Comparison of ENCODE assay signal across 1 cellular context in the genomic region with DNA sequence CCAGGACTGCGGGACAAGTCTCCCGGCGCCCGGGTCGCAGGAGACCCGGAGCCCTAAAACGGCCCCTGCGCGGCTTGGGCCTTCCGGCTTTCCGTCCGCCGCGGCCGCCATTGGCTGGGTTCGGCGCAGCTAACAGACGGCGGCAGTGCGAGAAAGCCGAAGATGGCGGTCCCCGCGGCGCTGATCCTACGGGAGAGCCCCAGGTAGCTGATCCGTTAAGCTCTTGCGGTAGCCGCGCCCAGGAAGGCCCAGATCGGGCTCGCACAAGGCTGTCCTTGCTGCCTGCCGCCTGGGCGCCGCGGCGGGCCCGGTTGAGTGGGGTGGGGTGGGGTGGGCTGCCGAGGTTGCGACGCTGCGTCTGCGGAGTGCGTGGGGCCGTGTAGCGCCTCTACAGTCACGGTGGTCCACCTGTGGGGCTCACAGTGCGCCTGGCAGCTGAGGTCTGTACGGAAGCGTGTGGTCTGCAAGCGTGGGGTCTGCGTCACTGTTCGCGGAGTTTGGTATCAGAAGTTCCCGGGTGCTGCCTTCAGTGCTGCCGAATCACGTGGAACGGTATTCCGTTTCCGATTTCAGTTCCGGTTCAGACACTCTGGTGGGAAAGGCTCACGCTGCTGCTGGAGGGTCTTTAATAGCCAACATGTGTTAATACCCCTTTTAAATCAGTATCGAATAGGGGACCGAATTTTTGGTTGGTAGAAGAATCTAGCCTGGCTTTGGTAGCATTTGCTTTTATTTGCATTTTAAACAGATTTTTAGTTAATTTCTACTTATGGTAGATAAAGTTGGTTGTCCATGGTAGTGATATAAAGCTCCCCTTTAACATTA.
TF ChIP-seq lines count a peak whose summit lies in the region.

TSS of gene COMMD10 (plus strand) at position 135 of the 825 bp plus-strand sequence.

TF ChIP-seq in HepG2, 621 proteins besides CTCF, POLR2A, EP300 and RAD21 (continued from another document and continues in another):
- peak; percentile 49; the same call in 1 of the 2 replicates for TF ChIP-seq ZNF512B (CRISPR knock-in tag; IDR thresholded peaks at IDR 0.05; ENCODE audit: borderline replicate concordance)
- TF ChIP-seq ZNF83 (CRISPR knock-in tag; IDR thresholded peaks at IDR 0.05; ENCODE audit: borderline replicate concordance), result peak; percentile 28; the same call in 1 of the 2 replicates
- TF ChIP-seq NFKBIZ (CRISPR knock-in tag; IDR thresholded peaks at IDR 0.05), result no peak
- TF ChIP-seq HIVEP1 (CRISPR knock-in tag; IDR thresholded peaks at IDR 0.05), result peak; percentile 25; the same call in 1 of the 2 replicates
- no peak for TF ChIP-seq GATAD2A (CRISPR knock-in tag; IDR thresholded peaks at IDR 0.05)
- TF ChIP-seq ZNF205 (CRISPR knock-in tag; IDR thresholded peaks at IDR 0.05), result peak; percentile 36; the same call in 1 of the 2 replicates
- TF ChIP-seq ZNF547 (CRISPR knock-in tag; IDR thresholded peaks at IDR 0.05), result peak; percentile 69
- TF ChIP-seq SP2 (CRISPR knock-in tag; IDR thresholded peaks at IDR 0.05), result 0 out of 2 replicates have a peak, but pooled peaks have one; percentile 44
- TF ChIP-seq ZNF552 (CRISPR knock-in tag; IDR thresholded peaks at IDR 0.05; ENCODE audit: borderline replicate concordance), result no peak
- TF ChIP-seq CSRNP2 (CRISPR knock-in tag; conservative IDR thresholded peaks at IDR 0.05; ENCODE audit: low read depth), result no peak
- TF ChIP-seq ZNF607 (CRISPR knock-in tag; IDR thresholded peaks at IDR 0.05; ENCODE audit: borderline replicate concordance), result 0 out of 2 replicates have a peak, but pooled peaks have one; percentile 60
- TF ChIP-seq RXRA (CRISPR knock-in tag; IDR thresholded peaks at IDR 0.05), result peak; percentile 37; the same call in 1 of the 2 replicates
- no peak for TF ChIP-seq HMG20A (CRISPR knock-in tag; IDR thresholded peaks at IDR 0.05; ENCODE audit: borderline replicate concordance)
- TF ChIP-seq, protein P1, sequence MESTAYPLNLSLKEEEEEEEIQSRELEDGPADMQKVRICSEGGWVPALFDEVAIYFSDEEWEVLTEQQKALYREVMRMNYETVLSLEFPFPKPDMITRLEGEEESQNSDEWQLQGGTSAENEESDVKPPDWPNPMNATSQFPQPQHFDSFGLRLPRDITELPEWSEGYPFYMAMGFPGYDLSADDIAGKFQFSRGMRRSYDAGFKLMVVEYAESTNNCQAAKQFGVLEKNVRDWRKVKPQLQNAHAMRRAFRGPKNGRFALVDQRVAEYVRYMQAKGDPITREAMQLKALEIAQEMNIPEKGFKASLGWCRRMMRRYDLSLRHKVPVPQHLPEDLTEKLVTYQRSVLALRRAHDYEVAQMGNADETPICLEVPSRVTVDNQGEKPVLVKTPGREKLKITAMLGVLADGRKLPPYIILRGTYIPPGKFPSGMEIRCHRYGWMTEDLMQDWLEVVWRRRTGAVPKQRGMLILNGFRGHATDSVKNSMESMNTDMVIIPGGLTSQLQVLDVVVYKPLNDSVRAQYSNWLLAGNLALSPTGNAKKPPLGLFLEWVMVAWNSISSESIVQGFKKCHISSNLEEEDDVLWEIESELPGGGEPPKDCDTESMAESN (CRISPR knock-in tag; conservative IDR thresholded peaks at IDR 0.05), result 0 out of 2 replicates have a peak, but pooled peaks have one; percentile 60
- peak; percentile 41 for TF ChIP-seq CREB1 (IDR thresholded peaks at IDR 0.05)
- TF ChIP-seq CREB1 (CRISPR knock-in tag; IDR thresholded peaks at IDR 0.05), result peak; percentile 66
- no peak for TF ChIP-seq SOX5 (CRISPR knock-in tag; IDR thresholded peaks at IDR 0.05; ENCODE audit: borderline replicate concordance)
- no peak for TF ChIP-seq HNF4G (IDR thresholded peaks at IDR 0.05; ENCODE audit: borderline replicate concordance, low read depth, low read length)
- TF ChIP-seq HNF4G (CRISPR knock-in tag; IDR thresholded peaks at IDR 0.05; ENCODE audit: borderline replicate concordance, low read depth), result no peak
- TF ChIP-seq HNRNPUL1 (IDR thresholded peaks at IDR 0.05; ENCODE audit: low read depth, low read length), result no peak
- TF ChIP-seq TMF1 (CRISPR knock-in tag; IDR thresholded peaks at IDR 0.05; ENCODE audit: low read depth), result no peak
- TF ChIP-seq, protein P2, sequence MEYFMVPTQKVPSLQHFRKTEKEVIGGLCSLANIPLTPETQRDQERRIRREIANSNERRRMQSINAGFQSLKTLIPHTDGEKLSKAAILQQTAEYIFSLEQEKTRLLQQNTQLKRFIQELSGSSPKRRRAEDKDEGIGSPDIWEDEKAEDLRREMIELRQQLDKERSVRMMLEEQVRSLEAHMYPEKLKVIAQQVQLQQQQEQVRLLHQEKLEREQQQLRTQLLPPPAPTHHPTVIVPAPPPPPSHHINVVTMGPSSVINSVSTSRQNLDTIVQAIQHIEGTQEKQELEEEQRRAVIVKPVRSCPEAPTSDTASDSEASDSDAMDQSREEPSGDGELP (IDR thresholded peaks at IDR 0.05; ENCODE audit: borderline replicate concordance, low read depth), result no peak
- no peak for TF ChIP-seq ZNF850 (CRISPR knock-in tag; conservative IDR thresholded peaks at IDR 0.05)
- peak; percentile 65 for TF ChIP-seq IRF2 (CRISPR knock-in tag; IDR thresholded peaks at IDR 0.05)
- no peak for TF ChIP-seq TCF7 (IDR thresholded peaks at IDR 0.05; ENCODE audit: low read depth)
- TF ChIP-seq, protein P3, sequence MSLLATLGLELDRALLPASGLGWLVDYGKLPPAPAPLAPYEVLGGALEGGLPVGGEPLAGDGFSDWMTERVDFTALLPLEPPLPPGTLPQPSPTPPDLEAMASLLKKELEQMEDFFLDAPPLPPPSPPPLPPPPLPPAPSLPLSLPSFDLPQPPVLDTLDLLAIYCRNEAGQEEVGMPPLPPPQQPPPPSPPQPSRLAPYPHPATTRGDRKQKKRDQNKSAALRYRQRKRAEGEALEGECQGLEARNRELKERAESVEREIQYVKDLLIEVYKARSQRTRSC (CRISPR knock-in tag; IDR thresholded peaks at IDR 0.05; ENCODE audit: low read depth), result no peak
- TF ChIP-seq ERF (CRISPR knock-in tag; IDR thresholded peaks at IDR 0.05), result no peak; the same call in 1 of the 2 replicates
- TF ChIP-seq EEA1 (CRISPR knock-in tag; IDR thresholded peaks at IDR 0.05; ENCODE audit: borderline replicate concordance), result peak; percentile 54; the same call in 1 of the 2 replicates
- no peak for TF ChIP-seq ZNF253 (CRISPR knock-in tag; IDR thresholded peaks at IDR 0.05; ENCODE audit: borderline replicate concordance)
- TF ChIP-seq ZNF550 (CRISPR knock-in tag; IDR thresholded peaks at IDR 0.05; ENCODE audit: borderline replicate concordance), result 0 out of 2 replicates have a peak, but pooled peaks have one; percentile 44
- peak; percentile 79; the same call in 1 of the 2 replicates for TF ChIP-seq ZNF704 (CRISPR knock-in tag; IDR thresholded peaks at IDR 0.05; ENCODE audit: borderline replicate concordance)
- no peak for TF ChIP-seq ZNF282 (IDR thresholded peaks at IDR 0.05; ENCODE audit: partially characterized antibody)
- TF ChIP-seq ZNF674 (CRISPR knock-in tag; IDR thresholded peaks at IDR 0.05; ENCODE audit: low read depth), result no peak
- TF ChIP-seq XRCC5 (optimal IDR thresholded peaks at IDR 0.05; ENCODE audit: low read length), result no peak
- peak; percentile 58; the same call in 1 of the 2 replicates for TF ChIP-seq FOXC1 (CRISPR knock-in tag; IDR thresholded peaks at IDR 0.05; ENCODE audit: borderline replicate concordance)
- TF ChIP-seq, protein P4, sequence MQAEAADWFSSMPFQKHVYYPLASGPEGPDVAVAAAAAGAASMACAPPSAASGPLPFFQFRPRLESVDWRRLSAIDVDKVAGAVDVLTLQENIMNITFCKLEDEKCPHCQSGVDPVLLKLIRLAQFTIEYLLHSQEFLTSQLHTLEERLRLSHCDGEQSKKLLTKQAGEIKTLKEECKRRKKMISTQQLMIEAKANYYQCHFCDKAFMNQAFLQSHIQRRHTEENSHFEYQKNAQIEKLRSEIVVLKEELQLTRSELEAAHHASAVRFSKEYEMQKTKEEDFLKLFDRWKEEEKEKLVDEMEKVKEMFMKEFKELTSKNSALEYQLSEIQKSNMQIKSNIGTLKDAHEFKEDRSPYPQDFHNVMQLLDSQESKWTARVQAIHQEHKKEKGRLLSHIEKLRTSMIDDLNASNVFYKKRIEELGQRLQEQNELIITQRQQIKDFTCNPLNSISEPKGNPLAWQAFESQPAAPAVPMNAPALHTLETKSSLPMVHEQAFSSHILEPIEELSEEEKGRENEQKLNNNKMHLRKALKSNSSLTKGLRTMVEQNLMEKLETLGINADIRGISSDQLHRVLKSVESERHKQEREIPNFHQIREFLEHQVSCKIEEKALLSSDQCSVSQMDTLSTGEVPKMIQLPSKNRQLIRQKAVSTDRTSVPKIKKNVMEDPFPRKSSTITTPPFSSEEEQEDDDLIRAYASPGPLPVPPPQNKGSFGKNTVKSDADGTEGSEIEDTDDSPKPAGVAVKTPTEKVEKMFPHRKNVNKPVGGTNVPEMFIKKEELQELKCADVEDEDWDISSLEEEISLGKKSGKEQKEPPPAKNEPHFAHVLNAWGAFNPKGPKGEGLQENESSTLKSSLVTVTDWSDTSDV (CRISPR knock-in tag; IDR thresholded peaks at IDR 0.05), result peak; percentile 90
- TF ChIP-seq ELF3 (CRISPR knock-in tag; IDR thresholded peaks at IDR 0.05), result no peak
- TF ChIP-seq U2AF1 (optimal IDR thresholded peaks at IDR 0.05; ENCODE audit: low read depth, low read length), result no peak
